In genomic region chr1:193537266-193538003, GRCh38 we compare ENCODE assay signal across 8 cellular contexts.
A peak's percentile ranks its signal among the peaks of the same experiment; 100 is the strongest.
DNase-seq lines count a peak whose midpoint lies in the region; ATAC-seq and TF ChIP-seq lines count a peak whose summit lies in the region.

No MANE protein-coding gene starts in this region.

- ATAC-seq in GM18519 (IDR thresholded peaks at IDR 0.05; ENCODE audit: low FRiP score, unreplicated experiment) (peak; percentile 90), HG02852 (IDR thresholded peaks at IDR 0.05; ENCODE audit: unreplicated experiment) (peak; percentile 85)

- no peak for TF ChIP-seq CTCF in epithelial cell of esophagus (IDR thresholded peaks at IDR 0.05; ENCODE audit: insufficient read depth, low read depth, low read length, missing control alignments)
- no peak for TF ChIP-seq CTCF in hepatocyte (IDR thresholded peaks at IDR 0.05; ENCODE audit: poor library complexity)
- TF ChIP-seq CTCF in tibial nerve (IDR thresholded peaks at IDR 0.05): no peak

- no peak for TF ChIP-seq POLR2A in tibial nerve (IDR thresholded peaks at IDR 0.05)

- no peak overlapping the region for H2AFZ ChIP-seq in hepatocyte

- H3K9me3 ChIP-seq in hepatocyte (ENCODE audit: low read depth) (no peaks in the 10 kb centered on the region), tibial nerve (no peaks in the 10 kb centered on the region)

- DNase-seq in SIG-M5 (lab: John Stamatoyannopoulos, UW) (peak; percentile 65), epithelial cell of esophagus (ENCODE audit: low read depth) (peak; percentile 4), hepatocyte (ENCODE audit: low spot score) (no peak), GM03348 (ENCODE audit: low spot score) (no peak), tibial nerve (ENCODE audit: low spot score in 2 of 2) (no peak), midbrain (lab: John Stamatoyannopoulos, UW) (no peak)

- no peak for TF ChIP-seq EP300 in tibial nerve (IDR thresholded peaks at IDR 0.05)

- H3K4me3 ChIP-seq in epithelial cell of esophagus (ENCODE audit: low read length): no peak overlapping the region
- no peak overlapping the region for H3K4me3 ChIP-seq in hepatocyte
- no peak overlapping the region for H3K4me3 ChIP-seq in tibial nerve

- H3K4me1 ChIP-seq in hepatocyte (ENCODE audit: insufficient read depth) (peaks cover 2% of the 10 kb centered on the region), tibial nerve (no peaks in the 10 kb centered on the region)

- no peaks in the 10 kb centered on the region for H3K79me2 ChIP-seq in hepatocyte

- no peaks in the 10 kb centered on the region for H4K20me1 ChIP-seq in hepatocyte (ENCODE audit: insufficient read depth, poor library complexity, severe bottlenecking)

- H3K36me3 ChIP-seq in hepatocyte (replicated peaks; ENCODE audit: insufficient read depth, low read depth): no peaks in the 10 kb centered on the region
- H3K36me3 ChIP-seq in tibial nerve: no peaks in the 10 kb centered on the region

- H3K9me2 ChIP-seq in hepatocyte (replicated peaks; ENCODE audit: insufficient read depth): no peaks in the 10 kb centered on the region

- H3K27ac ChIP-seq in hepatocyte (no peak overlapping the region), tibial nerve (no peak overlapping the region)

- H3K27me3 ChIP-seq in hepatocyte (no peaks in the 10 kb centered on the region), tibial nerve (no peaks in the 10 kb centered on the region)

- 83% methylated on average over 7 of the region's 7 CpGs for WGBS in hepatocyte (ENCODE audit: low lambda C conversion rate, missing lambda C conversion rate)
- WGBS in tibial nerve, 2 donors: 63 to 66% methylated on average over 7 of the region's 7 CpGs

- H3K4me2 ChIP-seq in hepatocyte: no peak overlapping the region

Comparison
In these comparisons a context has a peak if more than half of its experiments do, and no peak if none do; other contexts are left out.
1. DNase-seq: peak in SIG-M5 (single experiment) and epithelial cell of esophagus (single experiment); none in hepatocyte (single experiment), GM03348 (single experiment), tibial nerve (0 of 2) and midbrain (single experiment).